In the genomic region with DNA sequence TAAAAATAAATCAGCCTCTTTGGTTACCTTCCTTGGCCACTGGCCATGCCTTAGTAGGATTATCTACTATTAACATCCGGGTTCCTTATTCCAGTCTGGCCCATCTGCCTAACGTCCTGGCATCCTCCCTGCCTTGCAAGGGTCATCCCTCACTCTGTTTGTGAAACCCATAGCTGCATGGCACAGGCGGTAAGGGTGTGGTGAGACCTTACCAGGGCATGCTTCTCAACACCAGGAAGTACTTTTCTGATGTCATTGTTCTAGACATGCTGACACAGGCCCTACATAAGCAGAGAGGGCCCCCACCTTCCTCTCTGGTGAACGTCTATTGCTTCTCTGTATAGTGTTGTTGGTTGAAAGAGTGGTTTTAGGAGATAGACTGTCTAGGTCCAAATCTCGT, we compare ENCODE assay signal across 26 cellular contexts.
DNase-seq lines count a peak whose midpoint lies in the region; ATAC-seq and TF ChIP-seq lines count a peak whose summit lies in the region.
"Had no signal": no experiment of that assay in that cellular context is flagged by ENCODE, and none has a peak within 500 bp of the region (broad histone marks: within the 10 kb centered on the region; RNA-seq: fewer than 3 reads in every experiment).

No MANE protein-coding gene starts in this region.

- TF ChIP-seq EP300 in ovary (IDR thresholded peaks at IDR 0.05): no peak

- TF ChIP-seq POLR2A in esophagus squamous epithelium (IDR thresholded peaks at IDR 0.05): no peak
- no peak for TF ChIP-seq POLR2A in ovary (IDR thresholded peaks at IDR 0.05)

- H3K4me1 ChIP-seq in RWPE2 (ENCODE audit: insufficient read depth, poor library complexity, severe bottlenecking): peaks cover 10% of the 10 kb centered on the region
- peaks cover 0 to 20% (median 0%) of the 10 kb centered on the region in 3 donors for H3K4me1 ChIP-seq in esophagus squamous epithelium
- peaks cover 0 to 15% (median 13%) of the 10 kb centered on the region in 3 donors for H3K4me1 ChIP-seq in skeletal muscle tissue (ENCODE audit: control insufficient read depth in 3 of 3, insufficient read depth in 3 of 3, low read length in 3 of 3)
- H3K4me1 ChIP-seq in ovary (ENCODE audit: insufficient read depth): no peaks in the 10 kb centered on the region

- DNase-seq in DMS153 (lab: John Stamatoyannopoulos, UW) (peak; percentile 1), DMS153 treated with DMSO at 0.1 percent for 48 hours (lab: John Stamatoyannopoulos, UW; ENCODE audit: unreplicated experiment) (no peak), RWPE2 (ENCODE audit: low spot score) (no peak), esophagus squamous epithelium (lab: John Stamatoyannopoulos, UW) (no peak), ovary (no peak), SKM-1 treated with dmso at 0.1 percent for 144 hours (lab: John Stamatoyannopoulos, UW; ENCODE audit: unreplicated experiment) (no peak)
- DNase-seq: ACHN; CD4-positive, alpha-beta memory T cell; DMS79 treated with DMSO at 0.1 percent for 48 hours; GM23248; H9; IMR-90; NCI-H1105 treated with DMSO at 0.1 percent for 48 hours; NCI-H1694; NCI-H2081; NCI-H2171; NCI-H345; NCI-H774; OCI-M1; SHP77 treated with DMSO at 0.1 percent for 48 hours; SK-N-SH had no signal

- H3K27me3 ChIP-seq in RWPE2 (ENCODE audit: insufficient read depth, poor library complexity, severe bottlenecking): no peaks in the 10 kb centered on the region
- H3K27me3 ChIP-seq in esophagus squamous epithelium: no peaks in the 10 kb centered on the region
- no peaks in the 10 kb centered on the region for H3K27me3 ChIP-seq in skeletal muscle tissue (ENCODE audit: control insufficient read depth in 3 of 3, insufficient read depth in 3 of 3, low read length in 3 of 3)
- no peaks in the 10 kb centered on the region for H3K27me3 ChIP-seq in ovary
- H3K27me3 ChIP-seq: BLaER1 treated with 17β-estradiol and CSF1 and Interleukin-3, amounts not matched to agents 10 nM and 100 nM had no signal

- ATAC-seq in RWPE2 (ENCODE audit: low read depth) (peak; percentile 24; the same call in 1 of the 3 replicates), GM19324 (IDR thresholded peaks at IDR 0.05; ENCODE audit: low FRiP score, unreplicated experiment) (no peak)

- TF ChIP-seq CTCF in RWPE2 (IDR thresholded peaks at IDR 0.05; ENCODE audit: poor library complexity, severe bottlenecking) (no peak), esophagus squamous epithelium (IDR thresholded peaks at IDR 0.05) (no peak), ovary (IDR thresholded peaks at IDR 0.05) (no peak)

- H3K4me3 ChIP-seq in RWPE2 (ENCODE audit: severe bottlenecking): no peak overlapping the region
- H3K4me3 ChIP-seq in esophagus squamous epithelium: no peak overlapping the region
- no peak overlapping the region for H3K4me3 ChIP-seq in skeletal muscle tissue (ENCODE audit: low read length in 3 of 3)
- no peak overlapping the region for H3K4me3 ChIP-seq in ovary
- H3K4me3 ChIP-seq: BLaER1 treated with 17β-estradiol and CSF1 and Interleukin-3, amounts not matched to agents 10 nM and 100 nM; GM23248 had no signal

- H3K9me3 ChIP-seq in RWPE2 (ENCODE audit: severe bottlenecking) (no peaks in the 10 kb centered on the region), esophagus squamous epithelium (no peaks in the 10 kb centered on the region), skeletal muscle tissue (ENCODE audit: control insufficient read depth in 3 of 3, low read length in 3 of 3) (no peaks in the 10 kb centered on the region), ovary (no peaks in the 10 kb centered on the region)
- H3K9me3 ChIP-seq: SK-N-SH had no signal

- H3K36me3 ChIP-seq in RWPE2 (ENCODE audit: low read depth): no peaks in the 10 kb centered on the region
- no peaks in the 10 kb centered on the region for H3K36me3 ChIP-seq in esophagus squamous epithelium
- H3K36me3 ChIP-seq in skeletal muscle tissue (ENCODE audit: control insufficient read depth in 3 of 3, insufficient read depth in 3 of 3, low read length in 3 of 3): no peaks in the 10 kb centered on the region
- no peaks in the 10 kb centered on the region for H3K36me3 ChIP-seq in ovary
- H3K36me3 ChIP-seq: BLaER1 treated with 17β-estradiol and CSF1 and Interleukin-3, amounts not matched to agents 10 nM and 100 nM had no signal

- no peak overlapping the region for H3K27ac ChIP-seq in RWPE2 (ENCODE audit: poor library complexity, severe bottlenecking)
- peak overlapping the region; percentile 47 to 76 (median 64) for H3K27ac ChIP-seq in esophagus squamous epithelium
- peak overlapping the region; percentile 68 for H3K27ac ChIP-seq in skeletal muscle tissue (ENCODE audit: low read depth, low read length)
- no peak overlapping the region for H3K27ac ChIP-seq in ovary
- H3K27ac ChIP-seq: 22Rv1; BLaER1 treated with 17β-estradiol and CSF1 and Interleukin-3, amounts not matched to agents 10 nM and 100 nM; GM23248; KMS-11 had no signal

- no peak overlapping the region for H3K9ac ChIP-seq in skeletal muscle tissue (ENCODE audit: low read depth in 1 of 3, low read length in 3 of 3)
- H3K9ac ChIP-seq: BLaER1 treated with 17β-estradiol and CSF1 and Interleukin-3, amounts not matched to agents 10 nM and 100 nM; GM23248; KMS-11; SK-N-SH had no signal

- 19 to 55% methylated on average over 5 of the region's 5 CpGs for WGBS in esophagus squamous epithelium, 2 donors
- WGBS in ovary, 3 donors: 76 to 83% (median 78%) methylated on average over 5 of the region's 5 CpGs

- intact Hi-C loops in esophagus squamous epithelium (cut with DNase I): no loop called here
- intact Hi-C loops in ovary (cut with DNase I): loop anchor here in 2 of 4 donors (10.0 kb wide), 3 partner anchors 696 to 846 kb away; a partner anchor contains a TSS

Comparison
In these comparisons a context has a peak if more than half of its experiments do, and no peak if none do; other contexts are left out.
1. H3K27ac ChIP-seq: peak in esophagus squamous epithelium (4 of 4) and skeletal muscle tissue (single experiment); none in RWPE2 (single experiment) and ovary (0 of 2).